ENCODE assay signal across 17 cellular contexts in the genomic region with DNA sequence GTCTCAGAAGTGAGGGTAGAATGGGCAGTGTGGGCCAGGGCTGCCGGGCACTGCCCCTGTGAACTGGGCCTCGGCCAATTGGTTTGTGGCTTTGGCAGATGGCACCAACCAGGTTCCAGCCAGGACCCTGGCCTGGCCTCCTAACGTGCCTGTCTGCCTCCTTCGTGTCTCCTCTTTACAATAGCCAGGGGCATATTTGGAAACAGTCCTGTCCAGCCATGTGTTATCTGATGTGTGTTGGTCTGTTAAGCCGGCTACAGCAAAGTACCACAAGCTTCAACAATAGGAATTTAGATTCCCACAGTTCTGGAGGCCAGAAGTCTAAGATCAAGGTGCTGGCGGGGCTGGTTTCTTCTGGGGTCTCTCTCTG. TPM values are rescaled to one million over a fixed set of nuclear protein-coding genes. Genes with fewer than 3 reads are reported as not detected.
A peak's percentile ranks its signal among the peaks of the same experiment; 100 is the strongest.
DNase-seq lines count a peak whose midpoint lies in the region; ATAC-seq and TF ChIP-seq lines count a peak whose summit lies in the region.
"Had no signal": no experiment of that assay in that cellular context is flagged by ENCODE, and none has a peak within 500 bp of the region (broad histone marks: within the 10 kb centered on the region; RNA-seq: fewer than 3 reads in every experiment).

No MANE protein-coding gene starts in this region.

- peak; percentile 60 for TF ChIP-seq EP300 in esophagus muscularis mucosa (IDR thresholded peaks at IDR 0.05)

- H3K27ac Mint-ChIP-seq in MCF 10A (ENCODE audit: low read depth, unreplicated experiment) (no peak overlapping the region), nephron (peak overlapping the region in 2 of 3 experiments; percentile 36 to 51)
- H3K27ac Mint-ChIP-seq: brain; stimulated activated naive CD8-positive, alpha-beta T cell treated with anti-CD3 and anti-CD28 coated beads, Interleukin-15, amount 100 ng/mL, for 72 hours; T-helper 2 cell treated with Interferon-gamma antibody and Interleukin-4, amounts not matched to agents 5 μg/mL and 100 μg/mL, for 36 hours had no signal

- dilution Hi-C loops in mammary epithelial cell (cut with HindIII; ENCODE audit: low sequenced_read_pairs), result no loop called here

- ATAC-seq in upper lobe of right lung, result no peak
- ATAC-seq in GM21737 (IDR thresholded peaks at IDR 0.05; ENCODE audit: unreplicated experiment), result no peak
- ATAC-seq in HG02970 (IDR thresholded peaks at IDR 0.05; ENCODE audit: low FRiP score, unreplicated experiment), result no peak
- ATAC-seq: stimulated activated naive CD8-positive, alpha-beta T cell treated with anti-CD3 and anti-CD28 coated beads, Interleukin-15, amount 100 ng/mL, for 72 hours had no signal

- H3K4me3 ChIP-seq in mammary epithelial cell (replicated peaks in 1 of 3; ENCODE audit: insufficient read depth in 1 of 3, low read depth in 2 of 3, low read length in 3 of 3) (no peak overlapping the region), esophagus muscularis mucosa (peak overlapping the region in 3 of 4 donors; percentile 0 to 31 (median 16)), upper lobe of right lung (no peak overlapping the region)

- no peak overlapping the region for H3K4me3 Mint-ChIP-seq in MCF 10A (ENCODE audit: unreplicated experiment)
- H3K4me3 Mint-ChIP-seq in nephron, result no peak overlapping the region
- H3K4me3 Mint-ChIP-seq: brain; stimulated activated naive CD8-positive, alpha-beta T cell treated with anti-CD3 and anti-CD28 coated beads, Interleukin-15, amount 100 ng/mL, for 72 hours; T-helper 2 cell treated with Interferon-gamma antibody and Interleukin-4, amounts not matched to agents 5 μg/mL and 100 μg/mL, for 36 hours had no signal

- H3K4me2 ChIP-seq in mammary epithelial cell (ENCODE audit: insufficient read depth, low read depth, low read length), result no peak overlapping the region

- DNase-seq in MCF 10A (ENCODE audit: unreplicated experiment) (peak; percentile 51), mammary epithelial cell (no peak), esophagus muscularis mucosa (ENCODE audit: extremely low spot score) (no peak), upper lobe of right lung (no peak), A172 (ENCODE audit: low spot score) (no peak)
- DNase-seq: activated CD4-positive, alpha-beta T cell treated with anti-CD3 and anti-CD28 coated beads, Interleukin-2, amount 50 U/mL, for 4 hours; NCI-H1417 treated with DMSO at 0.1 percent for 48 hours; NCI-H524; retina; stimulated activated naive CD8-positive, alpha-beta T cell treated with anti-CD3 and anti-CD28 coated beads, Interleukin-15, amount 100 ng/mL, for 72 hours had no signal

- no peaks in the 10 kb centered on the region for H3K79me2 ChIP-seq in mammary epithelial cell (ENCODE audit: insufficient read depth, low read length)

- POLR2A ChIA-PET in MCF 10A (lab: Yijun Ruan, JAX), result no interaction called here

- no peak overlapping the region for H3K9ac ChIP-seq in mammary epithelial cell (ENCODE audit: insufficient read depth, low read length)

- H3K4me1 ChIP-seq in mammary epithelial cell (ENCODE audit: insufficient read depth, low read length) (peaks cover 17% of the 10 kb centered on the region), esophagus muscularis mucosa (peaks cover 75 to 100% (median 96%) of the 10 kb centered on the region in 4 donors), upper lobe of right lung (peaks cover 6% of the 10 kb centered on the region)

- H3K36me3 Mint-ChIP-seq in MCF 10A (ENCODE audit: insufficient read depth, unreplicated experiment) (peaks cover 6% of the 10 kb centered on the region), nephron (ENCODE audit: low read depth) (no peaks in the 10 kb centered on the region)
- H3K36me3 Mint-ChIP-seq: brain had no signal

- H4K20me1 ChIP-seq in mammary epithelial cell (ENCODE audit: insufficient read depth, low read length), result no peaks in the 10 kb centered on the region

- H3K36me3 ChIP-seq in mammary epithelial cell (ENCODE audit: insufficient read depth, low read length), result no peaks in the 10 kb centered on the region
- H3K36me3 ChIP-seq in esophagus muscularis mucosa, result peaks cover 6 to 28% (median 24%) of the 10 kb centered on the region in 4 donors
- H3K36me3 ChIP-seq in upper lobe of right lung, result peaks cover 5% of the 10 kb centered on the region

- H3K27ac ChIP-seq in mammary epithelial cell (ENCODE audit: insufficient read depth, low read depth, low read length), result no peak overlapping the region
- H3K27ac ChIP-seq in esophagus muscularis mucosa (replicated peaks in 1 of 4), result peak overlapping the region; percentile 94 to 97 (median 96)
- peak overlapping the region; percentile 80 for H3K27ac ChIP-seq in upper lobe of right lung
- H3K27ac ChIP-seq: 22Rv1, RWPE1 had no signal

- intact Hi-C loops in MCF 10A (cut with micrococcal nuclease), result no loop called here
- intact Hi-C loops in mammary epithelial cell (cut with micrococcal nuclease), result no loop called here
- intact Hi-C loops in esophagus muscularis mucosa (cut with DNase I), result no loop called here
- intact Hi-C loops in upper lobe of right lung (cut with DNase I), result no loop called here

- H2AFZ ChIP-seq in mammary epithelial cell (ENCODE audit: low read depth, low read length), result no peak overlapping the region

- H3K9me3 ChIP-seq in mammary epithelial cell (replicated peaks; ENCODE audit: insufficient read depth, low read length), result no peaks in the 10 kb centered on the region
- no peaks in the 10 kb centered on the region for H3K9me3 ChIP-seq in esophagus muscularis mucosa
- H3K9me3 ChIP-seq in upper lobe of right lung, result no peaks in the 10 kb centered on the region

- no peak for TF ChIP-seq POLR2A in esophagus muscularis mucosa (IDR thresholded peaks at IDR 0.05; ENCODE audit: low read depth)

- BruUV-seq in MCF 10A (replicated peaks; lab: Mats Ljungman, UMichigan) (no TSS peak), mammary epithelial cell (replicated peaks; lab: Mats Ljungman, UMichigan) (no TSS peak)

- H3K9me3 Mint-ChIP-seq in MCF 10A (ENCODE audit: unreplicated experiment), result no peaks in the 10 kb centered on the region
- H3K9me3 Mint-ChIP-seq in nephron, result no peaks in the 10 kb centered on the region
- H3K9me3 Mint-ChIP-seq: stimulated activated naive CD8-positive, alpha-beta T cell treated with anti-CD3 and anti-CD28 coated beads, Interleukin-15, amount 100 ng/mL, for 72 hours; T-helper 2 cell treated with Interferon-gamma antibody and Interleukin-4, amounts not matched to agents 5 μg/mL and 100 μg/mL, for 36 hours had no signal

- CTCF ChIA-PET in MCF 10A (lab: Yijun Ruan, JAX) (no interaction called here), mammary epithelial cell (lab: Charles Lee; ENCODE audit: low non-redundant PET) (no interaction called here)

- H3K27me3 ChIP-seq in mammary epithelial cell (ENCODE audit: insufficient read depth, low read length) (no peaks in the 10 kb centered on the region), esophagus muscularis mucosa (no peaks in the 10 kb centered on the region), upper lobe of right lung (peaks cover 5% of the 10 kb centered on the region)

- in situ Hi-C loops in mammary epithelial cell (cut with MboI; ENCODE audit: low sequenced_read_pairs in 2 of 2), result no loop called here

- WGBS in mammary epithelial cell (ENCODE audit: low coverage, missing lambda C conversion rate), result 28% methylated on average over 6 of the region's 6 CpGs
- WGBS in esophagus muscularis mucosa, result 72% methylated on average over 6 of the region's 6 CpGs

- H3K27me3 Mint-ChIP-seq in MCF 10A (ENCODE audit: insufficient read depth, unreplicated experiment) (no peaks in the 10 kb centered on the region), nephron (ENCODE audit: low read depth) (peaks cover 5% of the 10 kb centered on the region)

- TF ChIP-seq CTCF in MCF 10A (IDR thresholded peaks at IDR 0.05; ENCODE audit: unreplicated experiment) (no peak), mammary epithelial cell (conservative IDR thresholded peaks at IDR 0.05 in 1 of 2, IDR thresholded peaks at IDR 0.05 in 1 of 2; ENCODE audit: extremely low read depth in 1 of 2, insufficient read depth in 1 of 2, low read depth in 1 of 2, low read length in 2 of 2) (no peak), esophagus muscularis mucosa (IDR thresholded peaks at IDR 0.05) (no peak), nephron (IDR thresholded peaks at IDR 0.05; ENCODE audit: unreplicated experiment in 3 of 3) (no peak), upper lobe of right lung (IDR thresholded peaks at IDR 0.05) (no peak)

- H3K4me1 Mint-ChIP-seq in MCF 10A (ENCODE audit: insufficient read depth, unreplicated experiment) (peaks cover 22% of the 10 kb centered on the region), nephron (peaks cover 37% of the 10 kb centered on the region)
- H3K4me1 Mint-ChIP-seq: stimulated activated naive CD8-positive, alpha-beta T cell treated with anti-CD3 and anti-CD28 coated beads, Interleukin-15, amount 100 ng/mL, for 72 hours had no signal

RNA-seq across cellular contexts. Expression of a gene that starts 14.6 kb away (rescaled TPM):
- total RNA-seq in MCF 10A (2022), result 0.28 TPM in 1 of 2 replicates, not detected in the other
- total RNA-seq in mammary epithelial cell, result 1 to 10 TPM in 1 of 2 donors, under 1 TPM in 1; 0.83 to 2.3 TPM
- 0.59 TPM for polyA plus RNA-seq in mammary epithelial cell
- 0.57 TPM for polyA minus RNA-seq in mammary epithelial cell
- 100 to 1,000 TPM; 230 to 568 (median 289) TPM for total RNA-seq in esophagus muscularis mucosa
- 61.9 TPM for total RNA-seq in upper lobe of right lung
- 0.95 and 1.1 TPM in 2 replicates for total RNA-seq in A172 (2014; rRNA removed; shearing (Covaris generic))

Comparison
In these comparisons a context has a peak if more than half of its experiments do, and no peak if none do; other contexts are left out.
1. H3K4me3 ChIP-seq: peak in esophagus muscularis mucosa (3 of 4); none in mammary epithelial cell (0 of 3) and upper lobe of right lung (single experiment).
2. RNA of a gene that starts 14.6 kb away (total RNA-seq): 230 to 568 TPM in esophagus muscularis mucosa and 61.9 TPM in upper lobe of right lung (single experiment); 0.83 to 2.3 TPM in mammary epithelial cell, 0.95 to 1.1 TPM in A172 and 0.28 TPM in MCF 10A; every median in the first group is over 10 times any median in the second.